1 cellular context compared by ENCODE assay signal in the genomic region with DNA sequence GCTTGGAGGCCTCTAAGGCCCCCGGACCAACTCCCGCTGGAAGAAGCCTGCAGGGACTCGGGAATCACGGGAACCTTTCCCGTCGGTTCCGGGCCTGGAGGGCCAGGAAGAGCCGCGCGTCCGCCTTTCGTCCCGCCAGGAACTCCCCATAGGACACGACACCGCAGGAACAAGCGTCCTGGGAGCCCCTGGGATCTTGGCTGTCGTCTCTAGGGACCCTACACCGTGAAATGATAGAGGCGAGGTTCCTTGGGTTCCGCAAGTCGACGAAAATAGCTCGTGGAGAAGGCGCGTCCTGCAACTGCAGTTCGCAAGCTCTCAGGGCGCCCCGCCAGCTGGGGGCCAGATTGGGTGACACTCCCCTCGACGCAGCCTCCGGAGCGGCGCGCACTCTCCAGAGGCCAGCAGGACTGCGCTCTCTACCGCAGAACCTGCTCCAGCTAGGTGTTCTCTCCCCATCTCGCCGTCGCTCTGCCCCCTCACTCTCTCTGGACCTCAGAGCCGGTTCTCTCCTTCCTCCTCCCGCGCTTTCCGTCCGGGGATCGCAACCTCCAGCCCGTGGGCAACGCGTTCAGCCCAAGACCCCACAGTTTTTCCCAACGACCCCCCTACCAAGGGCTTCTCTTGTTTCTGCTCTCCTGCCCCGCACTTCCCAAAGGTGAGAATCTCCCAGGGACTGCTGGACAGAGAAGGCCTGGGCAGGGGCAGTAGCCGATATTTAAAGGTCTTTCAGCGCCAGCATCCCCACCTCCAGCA.
A peak's percentile ranks its signal among the peaks of the same experiment; 100 is the strongest.
TF ChIP-seq lines count a peak whose summit lies in the region.

No MANE protein-coding gene starts in this region.

TF ChIP-seq in HepG2, 621 proteins besides CTCF, POLR2A, EP300 and RAD21 (continued from another document and continues in another):
- TF ChIP-seq ZNF609 (CRISPR knock-in tag; IDR thresholded peaks at IDR 0.05; ENCODE audit: borderline replicate concordance): no peak; the same call in 1 of the 2 replicates
- TF ChIP-seq CBX5 (CRISPR knock-in tag; IDR thresholded peaks at IDR 0.05; ENCODE audit: borderline replicate concordance): 0 out of 2 replicates have a peak, but pooled peaks have one; percentile 2
- TF ChIP-seq, protein P1, sequence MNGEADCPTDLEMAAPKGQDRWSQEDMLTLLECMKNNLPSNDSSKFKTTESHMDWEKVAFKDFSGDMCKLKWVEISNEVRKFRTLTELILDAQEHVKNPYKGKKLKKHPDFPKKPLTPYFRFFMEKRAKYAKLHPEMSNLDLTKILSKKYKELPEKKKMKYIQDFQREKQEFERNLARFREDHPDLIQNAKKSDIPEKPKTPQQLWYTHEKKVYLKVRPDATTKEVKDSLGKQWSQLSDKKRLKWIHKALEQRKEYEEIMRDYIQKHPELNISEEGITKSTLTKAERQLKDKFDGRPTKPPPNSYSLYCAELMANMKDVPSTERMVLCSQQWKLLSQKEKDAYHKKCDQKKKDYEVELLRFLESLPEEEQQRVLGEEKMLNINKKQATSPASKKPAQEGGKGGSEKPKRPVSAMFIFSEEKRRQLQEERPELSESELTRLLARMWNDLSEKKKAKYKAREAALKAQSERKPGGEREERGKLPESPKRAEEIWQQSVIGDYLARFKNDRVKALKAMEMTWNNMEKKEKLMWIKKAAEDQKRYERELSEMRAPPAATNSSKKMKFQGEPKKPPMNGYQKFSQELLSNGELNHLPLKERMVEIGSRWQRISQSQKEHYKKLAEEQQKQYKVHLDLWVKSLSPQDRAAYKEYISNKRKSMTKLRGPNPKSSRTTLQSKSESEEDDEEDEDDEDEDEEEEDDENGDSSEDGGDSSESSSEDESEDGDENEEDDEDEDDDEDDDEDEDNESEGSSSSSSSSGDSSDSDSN (CRISPR knock-in tag; IDR thresholded peaks at IDR 0.05): peak; percentile 81
- TF ChIP-seq TAF1 (CRISPR knock-in tag; IDR thresholded peaks at IDR 0.05): peak; percentile 36; the same call in 1 of the 2 replicates
- TF ChIP-seq TRIM24 (CRISPR knock-in tag; IDR thresholded peaks at IDR 0.05): no peak
- TF ChIP-seq, protein P2, sequence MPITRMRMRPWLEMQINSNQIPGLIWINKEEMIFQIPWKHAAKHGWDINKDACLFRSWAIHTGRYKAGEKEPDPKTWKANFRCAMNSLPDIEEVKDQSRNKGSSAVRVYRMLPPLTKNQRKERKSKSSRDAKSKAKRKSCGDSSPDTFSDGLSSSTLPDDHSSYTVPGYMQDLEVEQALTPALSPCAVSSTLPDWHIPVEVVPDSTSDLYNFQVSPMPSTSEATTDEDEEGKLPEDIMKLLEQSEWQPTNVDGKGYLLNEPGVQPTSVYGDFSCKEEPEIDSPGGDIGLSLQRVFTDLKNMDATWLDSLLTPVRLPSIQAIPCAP (CRISPR knock-in tag; IDR thresholded peaks at IDR 0.05; ENCODE audit: low read depth): 0 out of 2 replicates have a peak, but pooled peaks have one; percentile 18
- TF ChIP-seq, protein P3, sequence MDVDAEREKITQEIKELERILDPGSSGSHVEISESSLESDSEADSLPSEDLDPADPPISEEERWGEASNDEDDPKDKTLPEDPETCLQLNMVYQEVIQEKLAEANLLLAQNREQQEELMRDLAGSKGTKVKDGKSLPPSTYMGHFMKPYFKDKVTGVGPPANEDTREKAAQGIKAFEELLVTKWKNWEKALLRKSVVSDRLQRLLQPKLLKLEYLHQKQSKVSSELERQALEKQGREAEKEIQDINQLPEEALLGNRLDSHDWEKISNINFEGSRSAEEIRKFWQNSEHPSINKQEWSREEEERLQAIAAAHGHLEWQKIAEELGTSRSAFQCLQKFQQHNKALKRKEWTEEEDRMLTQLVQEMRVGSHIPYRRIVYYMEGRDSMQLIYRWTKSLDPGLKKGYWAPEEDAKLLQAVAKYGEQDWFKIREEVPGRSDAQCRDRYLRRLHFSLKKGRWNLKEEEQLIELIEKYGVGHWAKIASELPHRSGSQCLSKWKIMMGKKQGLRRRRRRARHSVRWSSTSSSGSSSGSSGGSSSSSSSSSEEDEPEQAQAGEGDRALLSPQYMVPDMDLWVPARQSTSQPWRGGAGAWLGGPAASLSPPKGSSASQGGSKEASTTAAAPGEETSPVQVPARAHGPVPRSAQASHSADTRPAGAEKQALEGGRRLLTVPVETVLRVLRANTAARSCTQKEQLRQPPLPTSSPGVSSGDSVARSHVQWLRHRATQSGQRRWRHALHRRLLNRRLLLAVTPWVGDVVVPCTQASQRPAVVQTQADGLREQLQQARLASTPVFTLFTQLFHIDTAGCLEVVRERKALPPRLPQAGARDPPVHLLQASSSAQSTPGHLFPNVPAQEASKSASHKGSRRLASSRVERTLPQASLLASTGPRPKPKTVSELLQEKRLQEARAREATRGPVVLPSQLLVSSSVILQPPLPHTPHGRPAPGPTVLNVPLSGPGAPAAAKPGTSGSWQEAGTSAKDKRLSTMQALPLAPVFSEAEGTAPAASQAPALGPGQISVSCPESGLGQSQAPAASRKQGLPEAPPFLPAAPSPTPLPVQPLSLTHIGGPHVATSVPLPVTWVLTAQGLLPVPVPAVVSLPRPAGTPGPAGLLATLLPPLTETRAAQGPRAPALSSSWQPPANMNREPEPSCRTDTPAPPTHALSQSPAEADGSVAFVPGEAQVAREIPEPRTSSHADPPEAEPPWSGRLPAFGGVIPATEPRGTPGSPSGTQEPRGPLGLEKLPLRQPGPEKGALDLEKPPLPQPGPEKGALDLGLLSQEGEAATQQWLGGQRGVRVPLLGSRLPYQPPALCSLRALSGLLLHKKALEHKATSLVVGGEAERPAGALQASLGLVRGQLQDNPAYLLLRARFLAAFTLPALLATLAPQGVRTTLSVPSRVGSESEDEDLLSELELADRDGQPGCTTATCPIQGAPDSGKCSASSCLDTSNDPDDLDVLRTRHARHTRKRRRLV (CRISPR knock-in tag; IDR thresholded peaks at IDR 0.05): peak; percentile 20
- TF ChIP-seq TGIF2 (CRISPR knock-in tag; IDR thresholded peaks at IDR 0.05): peak; percentile 40; the same call in 1 of the 2 replicates
- peak; percentile 57; the same call in 1 of the 2 replicates for TF ChIP-seq ZNF430 (CRISPR knock-in tag; IDR thresholded peaks at IDR 0.05)
- peak; percentile 37; the same call in 1 of the 2 replicates for TF ChIP-seq MED13 (CRISPR knock-in tag; IDR thresholded peaks at IDR 0.05)
- TF ChIP-seq SOX6 (IDR thresholded peaks at IDR 0.05): no peak
- no peak; the same call in 1 of the 2 replicates for TF ChIP-seq SOX6 (CRISPR knock-in tag; IDR thresholded peaks at IDR 0.05)
- no peak for TF ChIP-seq TARDBP (CRISPR knock-in tag; IDR thresholded peaks at IDR 0.05)
- TF ChIP-seq NKX3-1 (CRISPR knock-in tag; IDR thresholded peaks at IDR 0.05): peak; percentile 52; the same call in 1 of the 2 replicates
- peak; percentile 58; the same call in 1 of the 2 replicates for TF ChIP-seq BORCS8-MEF2B (CRISPR knock-in tag; IDR thresholded peaks at IDR 0.05)
- TF ChIP-seq PHF8 (CRISPR knock-in tag; IDR thresholded peaks at IDR 0.05): peak; percentile 45
- TF ChIP-seq ZNF747 (CRISPR knock-in tag; IDR thresholded peaks at IDR 0.05; ENCODE audit: borderline replicate concordance): 0 out of 2 replicates have a peak, but pooled peaks have one; percentile 18
- TF ChIP-seq PHB2 (IDR thresholded peaks at IDR 0.05; ENCODE audit: partially characterized antibody): no peak
- no peak for TF ChIP-seq MYNN (CRISPR knock-in tag; IDR thresholded peaks at IDR 0.05; ENCODE audit: low read depth)
- no peak for TF ChIP-seq ZBTB38 (CRISPR knock-in tag; IDR thresholded peaks at IDR 0.05)
- TF ChIP-seq LCORL (IDR thresholded peaks at IDR 0.05): no peak
- no peak for TF ChIP-seq LCORL (CRISPR knock-in tag; IDR thresholded peaks at IDR 0.05)
- TF ChIP-seq ZNF264 (CRISPR knock-in tag; IDR thresholded peaks at IDR 0.05): peak; percentile 23; the same call in 1 of the 2 replicates
- TF ChIP-seq ZNF674 (CRISPR knock-in tag; IDR thresholded peaks at IDR 0.05; ENCODE audit: low read depth): 0 out of 2 replicates have a peak, but pooled peaks have one; percentile 30
- TF ChIP-seq, protein P4, sequence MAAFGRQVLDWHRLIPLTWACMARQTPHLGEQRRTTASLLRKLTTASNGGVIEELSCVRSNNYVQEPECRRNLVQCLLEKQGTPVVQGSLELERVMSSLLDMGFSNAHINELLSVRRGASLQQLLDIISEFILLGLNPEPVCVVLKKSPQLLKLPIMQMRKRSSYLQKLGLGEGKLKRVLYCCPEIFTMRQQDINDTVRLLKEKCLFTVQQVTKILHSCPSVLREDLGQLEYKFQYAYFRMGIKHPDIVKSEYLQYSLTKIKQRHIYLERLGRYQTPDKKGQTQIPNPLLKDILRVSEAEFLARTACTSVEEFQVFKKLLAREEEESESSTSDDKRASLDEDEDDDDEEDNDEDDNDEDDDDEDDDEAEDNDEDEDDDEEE (CRISPR knock-in tag; IDR thresholded peaks at IDR 0.05): peak; percentile 76
- TF ChIP-seq ZNF333 (CRISPR knock-in tag; IDR thresholded peaks at IDR 0.05; ENCODE audit: borderline replicate concordance): 0 out of 2 replicates have a peak, but pooled peaks have one; percentile 67
- TF ChIP-seq ZNF616 (CRISPR knock-in tag; IDR thresholded peaks at IDR 0.05; ENCODE audit: low read depth): 0 out of 2 replicates have a peak, but pooled peaks have one; percentile 53
- TF ChIP-seq ZNF577 (CRISPR knock-in tag; IDR thresholded peaks at IDR 0.05; ENCODE audit: borderline replicate concordance, low read depth): no peak
- 0 out of 2 replicates have a peak, but pooled peaks have one; percentile 19 for TF ChIP-seq GPN1 (CRISPR knock-in tag; IDR thresholded peaks at IDR 0.05; ENCODE audit: borderline replicate concordance)
- TF ChIP-seq, protein P5, sequence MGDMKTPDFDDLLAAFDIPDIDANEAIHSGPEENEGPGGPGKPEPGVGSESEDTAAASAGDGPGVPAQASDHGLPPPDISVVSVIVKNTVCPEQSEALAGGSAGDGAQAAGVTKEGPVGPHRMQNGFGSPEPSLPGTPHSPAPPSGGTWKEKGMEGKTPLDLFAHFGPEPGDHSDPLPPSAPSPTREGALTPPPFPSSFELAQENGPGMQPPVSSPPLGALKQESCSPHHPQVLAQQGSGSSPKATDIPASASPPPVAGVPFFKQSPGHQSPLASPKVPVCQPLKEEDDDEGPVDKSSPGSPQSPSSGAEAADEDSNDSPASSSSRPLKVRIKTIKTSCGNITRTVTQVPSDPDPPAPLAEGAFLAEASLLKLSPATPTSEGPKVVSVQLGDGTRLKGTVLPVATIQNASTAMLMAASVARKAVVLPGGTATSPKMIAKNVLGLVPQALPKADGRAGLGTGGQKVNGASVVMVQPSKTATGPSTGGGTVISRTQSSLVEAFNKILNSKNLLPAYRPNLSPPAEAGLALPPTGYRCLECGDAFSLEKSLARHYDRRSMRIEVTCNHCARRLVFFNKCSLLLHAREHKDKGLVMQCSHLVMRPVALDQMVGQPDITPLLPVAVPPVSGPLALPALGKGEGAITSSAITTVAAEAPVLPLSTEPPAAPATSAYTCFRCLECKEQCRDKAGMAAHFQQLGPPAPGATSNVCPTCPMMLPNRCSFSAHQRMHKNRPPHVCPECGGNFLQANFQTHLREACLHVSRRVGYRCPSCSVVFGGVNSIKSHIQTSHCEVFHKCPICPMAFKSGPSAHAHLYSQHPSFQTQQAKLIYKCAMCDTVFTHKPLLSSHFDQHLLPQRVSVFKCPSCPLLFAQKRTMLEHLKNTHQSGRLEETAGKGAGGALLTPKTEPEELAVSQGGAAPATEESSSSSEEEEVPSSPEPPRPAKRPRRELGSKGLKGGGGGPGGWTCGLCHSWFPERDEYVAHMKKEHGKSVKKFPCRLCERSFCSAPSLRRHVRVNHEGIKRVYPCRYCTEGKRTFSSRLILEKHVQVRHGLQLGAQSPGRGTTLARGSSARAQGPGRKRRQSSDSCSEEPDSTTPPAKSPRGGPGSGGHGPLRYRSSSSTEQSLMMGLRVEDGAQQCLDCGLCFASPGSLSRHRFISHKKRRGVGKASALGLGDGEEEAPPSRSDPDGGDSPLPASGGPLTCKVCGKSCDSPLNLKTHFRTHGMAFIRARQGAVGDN (CRISPR knock-in tag; IDR thresholded peaks at IDR 0.05): peak; percentile 20; the same call in 1 of the 2 replicates
- no peak for TF ChIP-seq RFX1 (IDR thresholded peaks at IDR 0.05)
- TF ChIP-seq ZNF34 (CRISPR knock-in tag; IDR thresholded peaks at IDR 0.05; ENCODE audit: borderline replicate concordance): 0 out of 2 replicates have a peak, but pooled peaks have one; percentile 12
- peak; percentile 24; the same call in 1 of the 2 replicates for TF ChIP-seq GABPB1 (CRISPR knock-in tag; IDR thresholded peaks at IDR 0.05)
- TF ChIP-seq NR2F6 (IDR thresholded peaks at IDR 0.05): no peak
- no peak for TF ChIP-seq NR2F6 (CRISPR knock-in tag; IDR thresholded peaks at IDR 0.05)
- peak; percentile 89 for TF ChIP-seq AGO2 (optimal IDR thresholded peaks at IDR 0.05; ENCODE audit: low read depth, low read length)
- no peak for TF ChIP-seq ZNF792 (CRISPR knock-in tag; IDR thresholded peaks at IDR 0.05)
- 0 out of 2 replicates have a peak, but pooled peaks have one; percentile 19 for TF ChIP-seq JUN (CRISPR knock-in tag; IDR thresholded peaks at IDR 0.05)
